ENCODE assay signal across 19 cellular contexts in genomic region chr17:48605409-48605864, GRCh38. TPM values are rescaled to one million over a fixed set of nuclear protein-coding genes. Genes with fewer than 3 reads are reported as not detected.
DNase-seq lines count a peak whose midpoint lies in the region; ATAC-seq and TF ChIP-seq lines count a peak whose summit lies in the region.
"Had no signal": no experiment of that assay in that cellular context is flagged by ENCODE, and none has a peak within 500 bp of the region (broad histone marks: within the 10 kb centered on the region; RNA-seq: fewer than 3 reads in every experiment).

No MANE protein-coding gene starts in this region.

- no peak for TF ChIP-seq POLR2A in suprapubic skin (IDR thresholded peaks at IDR 0.05)

- TF ChIP-seq CTCF in suprapubic skin (IDR thresholded peaks at IDR 0.05) (no peak), GM20000 (IDR thresholded peaks at IDR 0.05; ENCODE audit: extremely low read depth, missing control alignments) (no peak)

- WGBS in suprapubic skin: 58% methylated on average over 8 of the region's 9 CpGs

- H3K4me1 ChIP-seq in suprapubic skin: peaks cover 44% of the 10 kb centered on the region
- H3K4me1 ChIP-seq: HAP-1 had no signal

- H3K36me3 ChIP-seq in suprapubic skin: no peaks in the 10 kb centered on the region
- H3K36me3 ChIP-seq: HAP-1, upper lobe of right lung had no signal

- no peak for TF ChIP-seq EP300 in suprapubic skin (IDR thresholded peaks at IDR 0.05)

- H3K27me3 ChIP-seq in suprapubic skin: peaks cover 55% of the 10 kb centered on the region

- POLR2A ChIA-PET in HEK293T (lab: Yijun Ruan, JAX): interaction anchor here (1.2 kb wide), 1 partner anchor 9 kb away, joined by 3 read pairs; no protein-coding TSS in a partner anchor

- DNase-seq in HEK293T (ENCODE audit: extremely low spot score) (no peak), SW480 (ENCODE audit: low spot score) (peak; percentile 82), left kidney (ENCODE audit: low read depth, low spot score) (peak; percentile 91), suprapubic skin (ENCODE audit: low spot score in 2 of 2) (no peak), GM20000 (ENCODE audit: low spot score) (no peak)
- DNase-seq: activated effector memory CD4-positive, alpha-beta T cell treated with Interleukin-2 at 50 U/mL for 16 hours; NCI-H1930; NCI-H510A treated with DMSO at 0.1 percent for 48 hours; stimulated activated CD4-positive, alpha-beta T cell treated with anti-CD3 and anti-CD28 coated beads, Interleukin-4, amount 100 ng/mL, for 4 hours; T-helper 1 cell; upper lobe of right lung had no signal

- CTCF ChIA-PET in HEK293T (lab: Yijun Ruan, JAX): no interaction called here

- no peaks in the 10 kb centered on the region for H3K9me3 ChIP-seq in suprapubic skin
- H3K9me3 ChIP-seq: HAP-1, upper lobe of right lung had no signal

- no peak for ATAC-seq in HG03520 (IDR thresholded peaks at IDR 0.05; ENCODE audit: unreplicated experiment)
- ATAC-seq in HG02852 (IDR thresholded peaks at IDR 0.05; ENCODE audit: unreplicated experiment): no peak
- ATAC-seq: sciatic nerve, upper lobe of right lung, WTC11 had no signal

- peak overlapping the region; percentile 72 for H3K27ac ChIP-seq in suprapubic skin
- H3K27ac ChIP-seq: HL-60, upper lobe of right lung had no signal

- peak overlapping the region; percentile 54 for H3K4me3 ChIP-seq in suprapubic skin
- H3K4me3 ChIP-seq: HAP-1, lung had no signal

TF ChIP-seq in HEK293T, 16 proteins besides CTCF, POLR2A, EP300 and RAD21:
- TF ChIP-seq SP1 (IDR thresholded peaks at IDR 0.05) (no peak), L3MBTL2 (conservative IDR thresholded peaks at IDR 0.05) (peak; percentile 79), CTBP1 (IDR thresholded peaks at IDR 0.05; ENCODE audit: borderline replicate concordance) (no peak)
TF ChIP-seq in HEK293T: peak in this region for 1.

RNA-seq across cellular contexts. Expression of gene HOXB6, which starts 0.7 kb away (rescaled TPM):
- 1 to 10 TPM in 2 of 4 donors, under 1 TPM in 1, not detected in 1; 0.39 to 4.5 (median 1.3) TPM for total RNA-seq in suprapubic skin
- total RNA-seq: astrocyte, WTC11 had no signal

RNA-seq across cellular contexts. Expression of gene HOXB7, which starts 5.4 kb away (rescaled TPM):
- 1 to 10 TPM in 3 of 4 donors, under 1 TPM in 1; 0.95 to 3.6 (median 2.4) TPM for total RNA-seq in suprapubic skin
- total RNA-seq: astrocyte, WTC11 had no signal

RNA-seq across cellular contexts. Expression of gene HOXB8, which starts 9.7 kb away (rescaled TPM):
- not detected for total RNA-seq in suprapubic skin
- total RNA-seq: astrocyte, WTC11 had no signal

RNA-seq across cellular contexts. Expression of gene HOXB5, which starts 11.9 kb away (rescaled TPM):
- total RNA-seq in suprapubic skin: under 1 TPM in 2 of 4 donors, not detected in 2; 0.72 to 0.80 TPM
- total RNA-seq: astrocyte, WTC11 had no signal

RNA-seq across cellular contexts. Expression of gene HOXB3, which starts 15.4 kb away (rescaled TPM):
- 10 to 100 TPM in 1 of 4 donors, 1 to 10 TPM in 3; 2.3 to 20.8 (median 3.9) TPM for total RNA-seq in suprapubic skin
- total RNA-seq: astrocyte had no signal

Comparison
In these comparisons a context has a peak if more than half of its experiments do, and no peak if none do; other contexts are left out.
1. DNase-seq: peak in SW480 (single experiment) and left kidney (single experiment); none in HEK293T (single experiment), suprapubic skin (0 of 2) and GM20000 (single experiment).